17 cellular contexts compared by ENCODE assay signal in the genomic region with DNA sequence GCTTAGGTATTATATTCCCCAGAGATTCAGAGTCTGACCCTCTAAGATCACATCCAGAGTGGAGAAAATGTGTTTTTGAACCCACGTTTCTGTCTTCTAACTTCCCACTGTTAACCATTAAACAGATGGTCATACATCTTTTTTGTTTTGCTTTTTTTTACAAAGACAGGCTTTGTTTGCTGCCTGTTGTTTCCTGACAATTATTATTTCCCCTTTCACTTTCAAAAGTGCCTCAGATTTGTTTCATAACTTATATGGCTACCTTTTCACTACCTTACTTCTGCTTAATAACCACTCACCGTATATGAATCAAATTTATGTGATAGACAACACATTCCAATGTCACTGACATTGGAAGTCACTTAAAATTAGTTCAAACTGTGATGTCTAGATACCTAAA.
DNase-seq lines count a peak whose midpoint lies in the region; ATAC-seq and TF ChIP-seq lines count a peak whose summit lies in the region.
"Had no signal": no experiment of that assay in that cellular context is flagged by ENCODE, and none has a peak within 500 bp of the region (broad histone marks: within the 10 kb centered on the region; RNA-seq: fewer than 3 reads in every experiment).

No MANE protein-coding gene starts in this region.

- DNase-seq in NCI-H2227 treated with DMSO at 0.1 percent for 48 hours (lab: John Stamatoyannopoulos, UW), result no peak
- DNase-seq in osteoblast (ENCODE audit: insufficient read length, low spot score, missing footprints), result no peak
- DNase-seq in 8988T, result no peak
- no peak for DNase-seq in effector memory CD4-positive, alpha-beta T cell
- DNase-seq: activated T-cell treated with anti-CD3 and anti-CD28 coated beads for 4 hours, Calu3, left cardiac atrium, NCI-H146, NCI-H524 treated with DMSO at 0.1 percent for 48 hours, Peyer's patch, upper lobe of right lung had no signal

- no peaks in the 10 kb centered on the region for H4K20me1 ChIP-seq in osteoblast (ENCODE audit: insufficient read depth, low read length)

- no peaks in the 10 kb centered on the region for H3K27me3 ChIP-seq in osteoblast (ENCODE audit: insufficient read depth, low read length)
- H3K27me3 ChIP-seq in effector memory CD4-positive, alpha-beta T cell (replicated peaks; ENCODE audit: control insufficient read depth, insufficient read depth, low read length, poor library complexity, severe bottlenecking), result no peaks in the 10 kb centered on the region
- H3K27me3 ChIP-seq: Peyer's patch, upper lobe of right lung had no signal

- no peaks in the 10 kb centered on the region for H3K79me2 ChIP-seq in osteoblast (ENCODE audit: insufficient read depth, low read length)

- H3K4me3 ChIP-seq in osteoblast (ENCODE audit: insufficient read depth, low read length), result no peak overlapping the region
- H3K4me3 ChIP-seq in effector memory CD4-positive, alpha-beta T cell (ENCODE audit: insufficient read depth, low read depth, low read length, poor library complexity, severe bottlenecking), result no peak overlapping the region
- H3K4me3 ChIP-seq: K562, Peyer's patch, upper lobe of right lung had no signal

- no peak for TF ChIP-seq CTCF in osteoblast (IDR thresholded peaks at IDR 0.05; ENCODE audit: extremely low read depth, low read depth, low read length)

- no peak overlapping the region for H3K27ac ChIP-seq in osteoblast (ENCODE audit: low read depth, low read length)
- no peak overlapping the region for H3K27ac ChIP-seq in effector memory CD4-positive, alpha-beta T cell (ENCODE audit: insufficient read depth, low read length, poor library complexity, severe bottlenecking)
- H3K27ac ChIP-seq: Peyer's patch, upper lobe of right lung had no signal

- H3K4me2 ChIP-seq in osteoblast (ENCODE audit: insufficient read depth, low read length), result no peak overlapping the region

- no peak for TF ChIP-seq POLR2A in GM18505 (IDR thresholded peaks at IDR 0.05; ENCODE audit: borderline replicate concordance, extremely low read depth, insufficient read depth, insufficient read length)

- ATAC-seq in GM18505 (IDR thresholded peaks at IDR 0.05; ENCODE audit: unreplicated experiment), result peak; percentile 86
- peak; percentile 74 for ATAC-seq in GM19463 (IDR thresholded peaks at IDR 0.05; ENCODE audit: unreplicated experiment)
- ATAC-seq in HG02884 (IDR thresholded peaks at IDR 0.05; ENCODE audit: unreplicated experiment), result peak; percentile 70
- peak; percentile 60 for ATAC-seq in HG03521 (IDR thresholded peaks at IDR 0.05; ENCODE audit: unreplicated experiment)
- ATAC-seq: activated CD4-positive, CD25-positive, alpha-beta regulatory T cell treated with anti-CD3 and anti-CD28 coated beads, Interleukin-2, amount 50 U/mL, for 24 hours; K562; left cardiac atrium; upper lobe of right lung had no signal

- H3K4me1 ChIP-seq in osteoblast (ENCODE audit: insufficient read depth, low read length), result no peaks in the 10 kb centered on the region
- no peaks in the 10 kb centered on the region for H3K4me1 ChIP-seq in effector memory CD4-positive, alpha-beta T cell (ENCODE audit: control insufficient read depth, insufficient read depth, low read length, poor library complexity, severe bottlenecking)
- H3K4me1 ChIP-seq: Peyer's patch, upper lobe of right lung had no signal

- H3K9me3 ChIP-seq in osteoblast (ENCODE audit: low read depth, low read length), result no peaks in the 10 kb centered on the region
- no peaks in the 10 kb centered on the region for H3K9me3 ChIP-seq in effector memory CD4-positive, alpha-beta T cell (ENCODE audit: control insufficient read depth, low read length)
- H3K9me3 ChIP-seq: upper lobe of right lung had no signal

- H3K36me3 ChIP-seq in osteoblast (ENCODE audit: insufficient read depth, low read length), result no peaks in the 10 kb centered on the region
- no peaks in the 10 kb centered on the region for H3K36me3 ChIP-seq in effector memory CD4-positive, alpha-beta T cell (ENCODE audit: control insufficient read depth, insufficient read depth, low read length)
- H3K36me3 ChIP-seq: Peyer's patch, upper lobe of right lung had no signal

- H2AFZ ChIP-seq in osteoblast (ENCODE audit: low read length), result no peak overlapping the region
